ENCODE assay signal across 22 cellular contexts in the genomic region with DNA sequence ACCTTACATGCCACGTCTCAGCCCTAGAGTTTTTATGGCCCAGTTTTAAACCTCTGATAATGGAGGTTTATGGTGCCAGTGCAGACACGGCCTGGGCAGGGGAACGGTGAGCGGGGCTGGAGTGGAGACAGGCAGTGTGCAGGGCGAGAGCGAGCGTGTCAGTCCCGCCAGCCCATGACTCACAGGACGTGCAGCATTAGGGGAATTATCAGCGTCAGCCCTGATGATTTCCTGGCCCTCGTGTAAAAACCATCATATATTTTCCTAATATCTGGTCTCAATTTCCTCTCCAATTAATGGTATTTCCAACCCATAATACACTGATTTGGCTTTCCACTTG.
"Had no signal": no experiment of that assay in that cellular context is flagged by ENCODE, and none has a peak within 500 bp of the region (broad histone marks: within the 10 kb centered on the region; RNA-seq: fewer than 3 reads in every experiment).

No MANE protein-coding gene starts in this region.

- H3K36me3 Mint-ChIP-seq: activated naive CD4-positive, alpha-beta T cell treated with anti-CD3 and anti-CD28 coated beads, Interleukin-2, amount 10 ng/mL, durations not matched to agents 7 days and 5 days; immature natural killer cell; naive B cell; stimulated activated memory B cell treated with anti-CD40 and anti-IgM and Interleukin-4, amounts not matched to agents 10 μg/mL and 1 μg/mL and 100 μg/mL, for 72 hours had no signal

- H3K27ac Mint-ChIP-seq: activated CD4-positive, alpha-beta T cell treated with anti-CD3 and anti-CD28 coated beads, Interleukin-2, amount 10 ng/mL, durations not matched to agents 24 days and 14 days; activated CD8-positive, alpha-beta T cell treated with anti-CD3 and anti-CD28 coated beads, Interleukin-2, amount 10 ng/mL, durations not matched to agents 7 days and 5 days; activated naive CD4-positive, alpha-beta T cell treated with anti-CD3 and anti-CD28 coated beads, Interleukin-2, amount 10 ng/mL, durations not matched to agents 7 days and 5 days; activated T-cell treated with anti-CD3 and anti-CD28 coated beads, Interleukin-2, amount 50 U/mL, for 24 hours; activated T-helper 2 cell treated with anti-CD3 and anti-CD28 coated beads, Interferon-gamma antibody, Interleukin-2, Interleukin-4, amounts not matched to agents 10 μg/mL and 5 μg/mL and 100 μg/mL, durations not matched to agents 14 hours and 24 hours and 36 hours; memory B cell; naive B cell; stimulated activated memory B cell treated with anti-CD40 and anti-IgM and Interleukin-4, amounts not matched to agents 10 μg/mL and 1 μg/mL and 100 μg/mL, for 72 hours had no signal

- H3K9me3 ChIP-seq: gastrocnemius medialis, mucosa of descending colon, neutrophil, thoracic aorta, upper lobe of right lung had no signal

- H3K27ac ChIP-seq: coronary artery, gastrocnemius medialis, heart right ventricle, neutrophil, thoracic aorta, upper lobe of right lung had no signal

- H3K9me3 Mint-ChIP-seq: activated T-cell treated with anti-CD3 and anti-CD28 coated beads, Interleukin-2, amount 50 U/mL, for 24 hours; activated T-helper 2 cell treated with anti-CD3 and anti-CD28 coated beads, Interferon-gamma antibody, Interleukin-2, Interleukin-4, amounts not matched to agents 10 μg/mL and 5 μg/mL and 100 μg/mL, durations not matched to agents 14 hours and 24 hours and 36 hours; central memory CD8-positive, alpha-beta T cell; immature natural killer cell had no signal

- ATAC-seq: activated CD8-positive, alpha-beta T cell treated with anti-CD3 and anti-CD28 coated beads, Interleukin-2, amount 10 ng/mL, durations not matched to agents 7 days and 5 days; gastrocnemius medialis; heart right ventricle; mucosa of descending colon; sciatic nerve; stimulated activated memory B cell treated with anti-CD40 and anti-IgM and Interleukin-4, amounts not matched to agents 10 μg/mL and 1 μg/mL and 100 μg/mL, for 72 hours; upper lobe of right lung had no signal

- H3K4me1 ChIP-seq: gastrocnemius medialis, heart right ventricle, upper lobe of right lung had no signal

- H3K4me1 Mint-ChIP-seq: activated CD4-positive, alpha-beta T cell treated with anti-CD3 and anti-CD28 coated beads, Interleukin-2, amount 10 ng/mL, durations not matched to agents 24 days and 14 days; activated naive CD4-positive, alpha-beta T cell treated with anti-CD3 and anti-CD28 coated beads, Interleukin-2, amount 10 ng/mL, durations not matched to agents 7 days and 5 days; central memory CD8-positive, alpha-beta T cell; memory B cell; naive B cell; stimulated activated memory B cell treated with anti-CD40 and anti-IgM and Interleukin-4, amounts not matched to agents 10 μg/mL and 1 μg/mL and 100 μg/mL, for 72 hours had no signal

- H3K36me3 ChIP-seq: gastrocnemius medialis, heart right ventricle, neutrophil, thoracic aorta, upper lobe of right lung had no signal

- DNase-seq: activated CD4-positive, alpha-beta T cell treated with anti-CD3 and anti-CD28 coated beads, Interleukin-2, amount 10 ng/mL, durations not matched to agents 24 days and 14 days; activated CD8-positive, alpha-beta T cell treated with anti-CD3 and anti-CD28 coated beads, Interleukin-2, amount 10 ng/mL, durations not matched to agents 7 days and 5 days; activated naive CD4-positive, alpha-beta T cell treated with anti-CD3 and anti-CD28 coated beads, Interleukin-2, amount 10 ng/mL, durations not matched to agents 7 days and 5 days; activated T-cell treated with anti-CD3 and anti-CD28 coated beads, Interleukin-2, amount 50 U/mL, for 24 hours; aorta; erythroblast; gastrocnemius medialis; heart right ventricle; immature natural killer cell; mucosa of descending colon; naive B cell; stimulated activated CD4-positive, alpha-beta T cell treated with anti-CD3 and anti-CD28 coated beads, Interleukin-4, amount 100 ng/mL, for 24 hours; T1000; upper lobe of right lung had no signal

- H3K4me3 ChIP-seq: coronary artery, gastrocnemius medialis, heart right ventricle, mucosa of descending colon, thoracic aorta, upper lobe of right lung had no signal

- H3K27me3 ChIP-seq: gastrocnemius medialis, neutrophil, upper lobe of right lung had no signal

- H3K4me3 Mint-ChIP-seq: activated CD4-positive, alpha-beta T cell treated with anti-CD3 and anti-CD28 coated beads, Interleukin-2, amount 10 ng/mL, durations not matched to agents 24 days and 14 days; activated CD8-positive, alpha-beta T cell treated with anti-CD3 and anti-CD28 coated beads, Interleukin-2, amount 10 ng/mL, durations not matched to agents 7 days and 5 days; activated naive CD4-positive, alpha-beta T cell treated with anti-CD3 and anti-CD28 coated beads, Interleukin-2, amount 10 ng/mL, durations not matched to agents 7 days and 5 days; activated T-cell treated with anti-CD3 and anti-CD28 coated beads, Interleukin-2, amount 50 U/mL, for 24 hours; central memory CD8-positive, alpha-beta T cell; immature natural killer cell; memory B cell; naive B cell; stimulated activated memory B cell treated with anti-CD40 and anti-IgM and Interleukin-4, amounts not matched to agents 10 μg/mL and 1 μg/mL and 100 μg/mL, for 72 hours had no signal
